16 cellular contexts compared by ENCODE assay signal in the genomic region with DNA sequence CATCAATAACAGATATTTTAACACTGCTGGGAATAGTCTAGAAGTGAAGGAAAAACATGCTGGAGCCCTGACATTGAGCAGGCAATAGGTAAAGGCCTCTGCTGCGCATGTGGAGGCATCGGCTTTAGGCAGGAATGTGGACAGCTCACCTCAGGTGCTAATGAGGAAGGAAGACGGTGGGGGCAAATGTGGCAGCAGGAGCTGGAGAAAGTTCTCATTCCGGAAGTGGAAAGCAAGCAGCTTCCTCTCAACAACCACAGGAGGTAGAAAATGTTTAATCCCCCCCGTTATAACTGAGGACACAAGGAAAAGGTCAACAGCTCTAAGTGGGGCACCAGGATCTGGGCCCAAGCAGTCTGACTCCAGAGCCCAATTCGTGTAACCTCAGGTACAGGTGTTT. TPM values are rescaled to one million over a fixed set of nuclear protein-coding genes. Genes with fewer than 3 reads are reported as not detected.
DNase-seq lines count a peak whose midpoint lies in the region; ATAC-seq and TF ChIP-seq lines count a peak whose summit lies in the region.
"Had no signal": no experiment of that assay in that cellular context is flagged by ENCODE, and none has a peak within 500 bp of the region (broad histone marks: within the 10 kb centered on the region; RNA-seq: fewer than 3 reads in every experiment).

No MANE protein-coding gene starts in this region.

- H2AFZ ChIP-seq in MM.1S (ENCODE audit: low read length) (no peak overlapping the region), neural progenitor cell (replicated peaks) (no peak overlapping the region)

- H3K79me2 ChIP-seq in MM.1S (ENCODE audit: low read length) (no peaks in the 10 kb centered on the region), neural progenitor cell (ENCODE audit: low read depth) (no peaks in the 10 kb centered on the region)

- intact Hi-C loops in activated CD4-positive, alpha-beta T cell treated with anti-CD3 and anti-CD28 coated beads for 36 hours (cut with DNase I, micrococcal nuclease) = loop anchor here in 1 of 2 experiments (5.0 kb wide), 3 partner anchors 105 to 300 kb away; a partner anchor contains a TSS
- intact Hi-C loops in vagina (cut with DNase I) = loop anchor here (5.0 kb wide), 1 partner anchor 65 kb away; no protein-coding TSS in a partner anchor

- peaks cover 30% of the 10 kb centered on the region for H3K4me1 ChIP-seq in MM.1S (ENCODE audit: low read length)
- H3K4me1 ChIP-seq in neural progenitor cell = peaks cover 13% of the 10 kb centered on the region
- H3K4me1 ChIP-seq in vagina = peaks cover 10% of the 10 kb centered on the region

- no peaks in the 10 kb centered on the region for H3K36me3 Mint-ChIP-seq in activated CD4-positive, alpha-beta T cell treated with anti-CD3 and anti-CD28 coated beads for 36 hours (ENCODE audit: low read depth)
- no peaks in the 10 kb centered on the region for H3K36me3 Mint-ChIP-seq in activated CD8-positive, alpha-beta T cell treated with anti-CD3 and anti-CD28 coated beads, Interleukin-2, amount 10 ng/mL, durations not matched to agents 7 days and 5 days (ENCODE audit: low read depth)
- H3K36me3 Mint-ChIP-seq in neural progenitor cell = no peaks in the 10 kb centered on the region

- peak overlapping the region; percentile 44 for H3K27ac Mint-ChIP-seq in activated CD4-positive, alpha-beta T cell treated with anti-CD3 and anti-CD28 coated beads for 36 hours
- H3K27ac Mint-ChIP-seq in activated CD8-positive, alpha-beta T cell treated with anti-CD3 and anti-CD28 coated beads, Interleukin-2, amount 10 ng/mL, durations not matched to agents 7 days and 5 days = peak overlapping the region; percentile 88
- H3K27ac Mint-ChIP-seq in neural progenitor cell = peak overlapping the region; percentile 54

- CTCF ChIA-PET in activated CD4-positive, alpha-beta T cell treated with anti-CD3 and anti-CD28 coated beads for 36 hours (lab: Charles Lee) = interaction anchor here (0.6 to 5.5 kb wide), 12 partner anchors 10 to 970 kb away, joined by 3 to 35 read pairs (median 3); a partner anchor contains a TSS
- CTCF ChIA-PET in activated CD8-positive, alpha-beta T cell treated with anti-CD3 and anti-CD28 coated beads, Interleukin-2, amount 10 ng/mL, durations not matched to agents 7 days and 5 days (lab: Charles Lee) = interaction anchor here (0.8 to 5.4 kb wide), 19 partner anchors 8 to 658 kb away, joined by 3 to 45 read pairs (median 5); a partner anchor contains a TSS

- H3K9me3 Mint-ChIP-seq in activated CD4-positive, alpha-beta T cell treated with anti-CD3 and anti-CD28 coated beads for 36 hours (ENCODE audit: low read depth) = no peaks in the 10 kb centered on the region
- H3K9me3 Mint-ChIP-seq in activated CD8-positive, alpha-beta T cell treated with anti-CD3 and anti-CD28 coated beads, Interleukin-2, amount 10 ng/mL, durations not matched to agents 7 days and 5 days (ENCODE audit: insufficient read depth) = no peaks in the 10 kb centered on the region
- H3K9me3 Mint-ChIP-seq in neural progenitor cell = no peaks in the 10 kb centered on the region

- H3K4me3 ChIP-seq in MM.1S (ENCODE audit: low read length) = no peak overlapping the region
- no peak overlapping the region for H3K4me3 ChIP-seq in neural progenitor cell
- no peak overlapping the region for H3K4me3 ChIP-seq in vagina
- H3K4me3 ChIP-seq: A549, testis had no signal

- H3F3A ChIP-seq in MM.1S (ENCODE audit: insufficient read depth, low read length) (peaks cover 8% of the 10 kb centered on the region; the same call in 1 of the 2 replicates), neural progenitor cell (ENCODE audit: low read depth) (peaks cover 14% of the 10 kb centered on the region)

- H4K20me1 ChIP-seq in MM.1S (ENCODE audit: insufficient read depth, low read length) (no peaks in the 10 kb centered on the region), neural progenitor cell (ENCODE audit: low read depth) (no peaks in the 10 kb centered on the region)

- H3K4me2 ChIP-seq in MM.1S (ENCODE audit: low read depth, low read length) (peak overlapping the region; percentile 35), neural progenitor cell (no peak overlapping the region)
- H3K4me2 ChIP-seq: A549 had no signal

- H3K9me2 ChIP-seq in MM.1S (replicated peaks; ENCODE audit: insufficient read depth, low read length) = no peaks in the 10 kb centered on the region

- H3K27ac ChIP-seq in MM.1S (ENCODE audit: low read length) (no peak overlapping the region), neural progenitor cell (no peak overlapping the region), vagina (no peak overlapping the region)
- H3K27ac ChIP-seq: testis had no signal

- DNase-seq in activated CD4-positive, alpha-beta T cell treated with anti-CD3 and anti-CD28 coated beads for 36 hours = no peak
- DNase-seq in activated CD4-positive, alpha-beta T cell treated with anti-CD3 and anti-CD28 coated beads for 48 hours = no peak
- peak; percentile 42 for DNase-seq in MM.1S
- DNase-seq in activated CD8-positive, alpha-beta T cell treated with anti-CD3 and anti-CD28 coated beads, Interleukin-2, amount 10 ng/mL, durations not matched to agents 7 days and 5 days = peak; percentile 34
- DNase-seq in neural progenitor cell (ENCODE audit: low spot score) = no peak
- DNase-seq in vagina (ENCODE audit: extremely low spot score in 2 of 2) = no peak
- no peak for DNase-seq in HUDEP-2 (lab: John Stamatoyannopoulos, UW; ENCODE audit: unreplicated experiment in 76 of 76)
- DNase-seq: aorta, H7, islet precursor cell, NCI-H1694 treated with DMSO at 0.1 percent for 48 hours, NCI-H774, SW 1271, testis had no signal

- TF ChIP-seq CTCF in MM.1S (IDR thresholded peaks at IDR 0.05; ENCODE audit: low read length) (no peak), neural progenitor cell (IDR thresholded peaks at IDR 0.05) (no peak), vagina (IDR thresholded peaks at IDR 0.05) (no peak)

- 0 out of 2 replicates have a peak, but pooled peaks cover 4% of the 10 kb centered on the region for H3K27me3 ChIP-seq in MM.1S (replicated peaks; ENCODE audit: insufficient read depth, low read length)
- H3K27me3 ChIP-seq in neural progenitor cell = no peaks in the 10 kb centered on the region
- no peaks in the 10 kb centered on the region for H3K27me3 ChIP-seq in vagina
- H3K27me3 ChIP-seq: testis had no signal

- H3K36me3 ChIP-seq in MM.1S (replicated peaks; ENCODE audit: insufficient read depth, low read length) = no peaks in the 10 kb centered on the region
- no peaks in the 10 kb centered on the region for H3K36me3 ChIP-seq in neural progenitor cell
- H3K36me3 ChIP-seq in vagina = no peaks in the 10 kb centered on the region

- POLR2A ChIA-PET in activated CD4-positive, alpha-beta T cell treated with anti-CD3 and anti-CD28 coated beads for 36 hours (lab: Charles Lee) = interaction anchor here (0.6 to 1.4 kb wide), 3 partner anchors 12 to 244 kb away, joined by 3 to 4 read pairs (median 3); a partner anchor contains a TSS
- POLR2A ChIA-PET in activated CD8-positive, alpha-beta T cell treated with anti-CD3 and anti-CD28 coated beads, Interleukin-2, amount 10 ng/mL, durations not matched to agents 7 days and 5 days (lab: Charles Lee) = interaction anchor here (0.6 to 2.0 kb wide), 5 partner anchors 8 to 673 kb away, joined by 3 to 7 read pairs (median 4); a partner anchor contains a TSS

- H3K4me1 Mint-ChIP-seq in activated CD4-positive, alpha-beta T cell treated with anti-CD3 and anti-CD28 coated beads for 36 hours = peaks cover 28% of the 10 kb centered on the region
- H3K4me1 Mint-ChIP-seq in activated CD8-positive, alpha-beta T cell treated with anti-CD3 and anti-CD28 coated beads, Interleukin-2, amount 10 ng/mL, durations not matched to agents 7 days and 5 days (ENCODE audit: low read depth) = peaks cover 45% of the 10 kb centered on the region
- H3K4me1 Mint-ChIP-seq in neural progenitor cell = peaks cover 15% of the 10 kb centered on the region

- H3K27me3 Mint-ChIP-seq in activated CD4-positive, alpha-beta T cell treated with anti-CD3 and anti-CD28 coated beads for 36 hours = no peaks in the 10 kb centered on the region
- H3K27me3 Mint-ChIP-seq in activated CD8-positive, alpha-beta T cell treated with anti-CD3 and anti-CD28 coated beads, Interleukin-2, amount 10 ng/mL, durations not matched to agents 7 days and 5 days (ENCODE audit: low read depth) = no peaks in the 10 kb centered on the region
- H3K27me3 Mint-ChIP-seq in neural progenitor cell (ENCODE audit: insufficient read depth, low read depth) = peaks cover 8% of the 10 kb centered on the region

- no peak for ATAC-seq in activated CD4-positive, alpha-beta T cell treated with anti-CD3 and anti-CD28 coated beads for 36 hours
- ATAC-seq in activated CD8-positive, alpha-beta T cell treated with anti-CD3 and anti-CD28 coated beads, Interleukin-2, amount 10 ng/mL, durations not matched to agents 7 days and 5 days = peak; percentile 13
- ATAC-seq in GM18867 (IDR thresholded peaks at IDR 0.05; ENCODE audit: unreplicated experiment) = no peak
- ATAC-seq: A549 had no signal

- no peak for TF ChIP-seq POLR2A in vagina (IDR thresholded peaks at IDR 0.05)

- no peaks in the 10 kb centered on the region for H3K9me3 ChIP-seq in MM.1S (replicated peaks; ENCODE audit: insufficient read depth, low read length)
- H3K9me3 ChIP-seq in neural progenitor cell (ENCODE audit: low read depth) = no peaks in the 10 kb centered on the region
- H3K9me3 ChIP-seq in vagina = no peaks in the 10 kb centered on the region
- H3K9me3 ChIP-seq: A549, testis had no signal

- H3K9ac ChIP-seq in MM.1S (ENCODE audit: low read length) (no peak overlapping the region), neural progenitor cell (no peak overlapping the region)

- H3K4me3 Mint-ChIP-seq in activated CD4-positive, alpha-beta T cell treated with anti-CD3 and anti-CD28 coated beads for 36 hours = no peak overlapping the region
- peak overlapping the region; percentile 63 for H3K4me3 Mint-ChIP-seq in activated CD8-positive, alpha-beta T cell treated with anti-CD3 and anti-CD28 coated beads, Interleukin-2, amount 10 ng/mL, durations not matched to agents 7 days and 5 days
- H3K4me3 Mint-ChIP-seq in neural progenitor cell = no peak overlapping the region

RNA-seq across cellular contexts. Expression of a gene that starts 7.6 kb away (rescaled TPM):
- 1,000 to 10,000 TPM; 2,270 to 3,312 TPM for total RNA-seq in activated CD4-positive, alpha-beta T cell treated with anti-CD3 and anti-CD28 coated beads for 36 hours
- total RNA-seq in activated CD8-positive, alpha-beta T cell treated with anti-CD3 and anti-CD28 coated beads, Interleukin-2, amount 10 ng/mL, durations not matched to agents 7 days and 5 days = 1,000 to 10,000 TPM; 2,046 to 2,123 TPM
- 3,204 and 3,639 TPM in 2 replicates for total RNA-seq in neural progenitor cell (ENCODE audit: low replicate concordance)
- 3,194 TPM for total RNA-seq in vagina

RNA-seq across cellular contexts. Expression of a gene that starts 44.4 kb away (rescaled TPM):
- total RNA-seq in activated CD4-positive, alpha-beta T cell treated with anti-CD3 and anti-CD28 coated beads for 36 hours = 100 to 1,000 TPM; 217 to 290 TPM
- total RNA-seq in activated CD8-positive, alpha-beta T cell treated with anti-CD3 and anti-CD28 coated beads, Interleukin-2, amount 10 ng/mL, durations not matched to agents 7 days and 5 days = 100 to 1,000 TPM; 395 to 407 TPM
- 9.8 and 25.6 TPM in 2 replicates for total RNA-seq in neural progenitor cell (ENCODE audit: low replicate concordance)
- total RNA-seq in vagina = 530 TPM

RNA-seq across cellular contexts. Expression of a gene that starts 50.8 kb away (rescaled TPM):
- total RNA-seq in activated CD4-positive, alpha-beta T cell treated with anti-CD3 and anti-CD28 coated beads for 36 hours = 1 to 10 TPM; 5.1 to 5.5 TPM
- total RNA-seq in activated CD8-positive, alpha-beta T cell treated with anti-CD3 and anti-CD28 coated beads, Interleukin-2, amount 10 ng/mL, durations not matched to agents 7 days and 5 days = under 1 TPM; 0.63 TPM
- total RNA-seq in neural progenitor cell (ENCODE audit: low replicate concordance) (22.9 and 45.6 TPM in 2 replicates), vagina (73.9 TPM)

Comparison
In these comparisons a context has a peak if more than half of its experiments do, and no peak if none do; other contexts are left out.
1. DNase-seq: peak in MM.1S (single experiment) and activated CD8-positive, alpha-beta T cell treated with anti-CD3 and anti-CD28 coated beads, Interleukin-2, amount 10 ng/mL, durations not matched to agents 7 days and 5 days (single experiment); none in activated CD4-positive, alpha-beta T cell treated with anti-CD3 and anti-CD28 coated beads for 36 hours (single experiment), activated CD4-positive, alpha-beta T cell treated with anti-CD3 and anti-CD28 coated beads for 48 hours (single experiment), neural progenitor cell (single experiment), vagina (0 of 2) and HUDEP-2 (0 of 76).
2. Peak in every context shown above with its lines, with median percentiles within 50 percentile points of each other: H3K27ac Mint-ChIP-seq.